In genomic region chr2:218648473-218649100, GRCh38 we compare ENCODE assay signal across 8 cellular contexts. TPM values are rescaled to one million over a fixed set of nuclear protein-coding genes. Genes with fewer than 3 reads are reported as not detected.
DNase-seq lines count a peak whose midpoint lies in the region; ATAC-seq, FAIRE-seq and TF ChIP-seq lines count a peak whose summit lies in the region.

No MANE protein-coding gene starts in this region.

- H3K9me3 ChIP-seq in SJSA1 (replicated peaks) (no peaks in the 10 kb centered on the region), heart left ventricle (no peaks in the 10 kb centered on the region)

- H3K36me3 ChIP-seq in SJSA1 (peaks cover 95% of the 10 kb centered on the region), heart left ventricle (peaks cover 0 to 100% (median 97%) of the 10 kb centered on the region in 9 donors)

- intact Hi-C loops in heart left ventricle (cut with DNase I): loop anchor here in 8 of 10 donors (2.0 to 10.0 kb wide), 7 partner anchors 51 to 374 kb away; partner anchors contain the start of genes CNOT9 (in 2 of the 8), USP37 (in 2 of the 8), AAMP (in 1 of the 8) and PNKD (in 1 of the 8)

- TF ChIP-seq CTCF in heart left ventricle (IDR thresholded peaks at IDR 0.05): peak; percentile 62 to 82 (median 74)

- no peak overlapping the region for H3K27ac ChIP-seq in SJSA1
- H3K27ac ChIP-seq in heart left ventricle: no peak overlapping the region

- H3K27me3 Mint-ChIP-seq in activated naive CD8-positive, alpha-beta T cell treated with anti-CD3 and anti-CD28 coated beads, Interleukin-2, amount 10 ng/mL, durations not matched to agents 7 days and 5 days: no peaks in the 10 kb centered on the region

- H3K4me3 ChIP-seq in SJSA1: no peak overlapping the region
- no peak overlapping the region for H3K4me3 ChIP-seq in heart left ventricle

- peaks cover 8% of the 10 kb centered on the region for H3K36me3 Mint-ChIP-seq in activated naive CD8-positive, alpha-beta T cell treated with anti-CD3 and anti-CD28 coated beads, Interleukin-2, amount 10 ng/mL, durations not matched to agents 7 days and 5 days

- H3K27me3 ChIP-seq in SJSA1 (replicated peaks): no peaks in the 10 kb centered on the region
- H3K27me3 ChIP-seq in heart left ventricle: no peaks in the 10 kb centered on the region

- peak; percentile 84 for ATAC-seq in activated naive CD8-positive, alpha-beta T cell treated with anti-CD3 and anti-CD28 coated beads, Interleukin-2, amount 10 ng/mL, durations not matched to agents 7 days and 5 days (ENCODE audit: low read depth)
- ATAC-seq in heart left ventricle (peak; percentile 15 to 73 (median 69)), HG03175 (IDR thresholded peaks at IDR 0.05; ENCODE audit: unreplicated experiment) (no peak)

- H3K4me1 ChIP-seq in SJSA1 (replicated peaks) (no peaks in the 10 kb centered on the region), heart left ventricle (peaks cover 0 to 7% (median 0%) of the 10 kb centered on the region in 12 donors)

- no peaks in the 10 kb centered on the region for H3K9me3 Mint-ChIP-seq in activated naive CD8-positive, alpha-beta T cell treated with anti-CD3 and anti-CD28 coated beads, Interleukin-2, amount 10 ng/mL, durations not matched to agents 7 days and 5 days

- POLR2A ChIA-PET in activated naive CD8-positive, alpha-beta T cell treated with anti-CD3 and anti-CD28 coated beads, Interleukin-2, amount 10 ng/mL, durations not matched to agents 7 days and 5 days (lab: Charles Lee): interaction anchor here (0.7 kb wide), 1 partner anchor 200 kb away, joined by 3 read pairs; no protein-coding TSS in a partner anchor

- 77 to 82% (median 77%) methylated on average over 14 of the region's 14 CpGs for WGBS in heart left ventricle, 4 donors

- H3K4me1 Mint-ChIP-seq in activated naive CD8-positive, alpha-beta T cell treated with anti-CD3 and anti-CD28 coated beads, Interleukin-2, amount 10 ng/mL, durations not matched to agents 7 days and 5 days: peaks cover 7% of the 10 kb centered on the region

- TF ChIP-seq POLR2A in heart left ventricle (IDR thresholded peaks at IDR 0.05): no peak

- no peak overlapping the region for H3K27ac Mint-ChIP-seq in activated naive CD8-positive, alpha-beta T cell treated with anti-CD3 and anti-CD28 coated beads, Interleukin-2, amount 10 ng/mL, durations not matched to agents 7 days and 5 days

- DNase-seq in GM03348 (ENCODE audit: low spot score) (peak; percentile 80), HTR-8/SVneo (ENCODE audit: insufficient read length, low spot score) (peak; percentile 64), SJSA1 (ENCODE audit: low read depth in 1 of 2, low spot score in 2 of 2) (peak; percentile 42 to 63), heart left ventricle (peak in 1 of 5 donors; percentile 44), pulmonary artery endothelial cell (ENCODE audit: low read depth, low spot score) (peak; percentile 37), GOT3 (lab: John Stamatoyannopoulos, UW) (no peak)
- peak; percentile 57 for DNase-seq in activated naive CD8-positive, alpha-beta T cell treated with anti-CD3 and anti-CD28 coated beads, Interleukin-2, amount 10 ng/mL, durations not matched to agents 7 days and 5 days

- H3K4me3 Mint-ChIP-seq in activated naive CD8-positive, alpha-beta T cell treated with anti-CD3 and anti-CD28 coated beads, Interleukin-2, amount 10 ng/mL, durations not matched to agents 7 days and 5 days: no peak overlapping the region

- FAIRE-seq in HTR-8/SVneo (lab: Jason Lieb, UNC): peak; percentile 65

RNA-seq across cellular contexts. Expression of gene ZNF142, which starts 10.8 kb away (rescaled TPM):
- total RNA-seq in SJSA1 (2014; rRNA removed; shearing (Covaris generic)): 6.9 and 7.2 TPM in 2 replicates
- total RNA-seq in activated naive CD8-positive, alpha-beta T cell treated with anti-CD3 and anti-CD28 coated beads, Interleukin-2, amount 10 ng/mL, durations not matched to agents 7 days and 5 days: 10 to 100 TPM; 48.6 TPM
- 10 to 100 TPM; 18.1 to 46.0 (median 21.8) TPM for total RNA-seq in heart left ventricle
- 10 to 100 TPM; 10.4 to 12.6 TPM for polyA plus RNA-seq in heart left ventricle
- 7.5 and 11.7 TPM in 2 replicates for total RNA-seq in pulmonary artery endothelial cell

RNA-seq across cellular contexts. Expression of gene BCS1L, which starts 10.9 kb away (rescaled TPM):
- total RNA-seq in SJSA1 (2014; rRNA removed; shearing (Covaris generic)): 35.8 and 45.0 TPM in 2 replicates
- total RNA-seq in activated naive CD8-positive, alpha-beta T cell treated with anti-CD3 and anti-CD28 coated beads, Interleukin-2, amount 10 ng/mL, durations not matched to agents 7 days and 5 days: 10 to 100 TPM; 46.7 to 49.3 TPM
- total RNA-seq in heart left ventricle: 10 to 100 TPM; 27.3 to 53.2 (median 43.7) TPM
- 10 to 100 TPM; 43.3 to 54.7 TPM for polyA plus RNA-seq in heart left ventricle
- total RNA-seq in pulmonary artery endothelial cell: 33.9 and 57.8 TPM in 2 replicates

RNA-seq across cellular contexts. Expression of gene RNF25, which starts 23.2 kb away (rescaled TPM):
- total RNA-seq in SJSA1 (2014; rRNA removed; shearing (Covaris generic)): 29.8 and 40.5 TPM in 2 replicates
- 10 to 100 TPM; 21.9 to 30.9 TPM for total RNA-seq in activated naive CD8-positive, alpha-beta T cell treated with anti-CD3 and anti-CD28 coated beads, Interleukin-2, amount 10 ng/mL, durations not matched to agents 7 days and 5 days
- total RNA-seq in heart left ventricle (10 to 100 TPM in 8 of 9 donors, 1 to 10 TPM in 1; 9.7 to 23.8 (median 15.0) TPM), pulmonary artery endothelial cell (31.6 and 43.2 TPM in 2 replicates)
- polyA plus RNA-seq in heart left ventricle: 10 to 100 TPM; 21.0 to 24.0 TPM

RNA-seq across cellular contexts. Expression of gene STK36, which starts 23.3 kb away (rescaled TPM):
- 7.9 and 8.5 TPM in 2 replicates for total RNA-seq in SJSA1 (2014; rRNA removed; shearing (Covaris generic))
- total RNA-seq in activated naive CD8-positive, alpha-beta T cell treated with anti-CD3 and anti-CD28 coated beads, Interleukin-2, amount 10 ng/mL, durations not matched to agents 7 days and 5 days: 10 to 100 TPM; 19.9 to 20.1 TPM
- total RNA-seq in heart left ventricle (10 to 100 TPM in 3 of 9 donors, 1 to 10 TPM in 6; 4.7 to 16.2 (median 7.9) TPM), pulmonary artery endothelial cell (11.5 and 15.8 TPM in 2 replicates)
- 1 to 10 TPM; 6.9 to 8.0 TPM for polyA plus RNA-seq in heart left ventricle

RNA-seq across cellular contexts. Expression of gene PLCD4, which starts 40.9 kb away (rescaled TPM):
- total RNA-seq in SJSA1 (2014; rRNA removed; shearing (Covaris generic)): not detected in 2 replicates
- under 1 TPM; 0.54 to 0.64 TPM for total RNA-seq in activated naive CD8-positive, alpha-beta T cell treated with anti-CD3 and anti-CD28 coated beads, Interleukin-2, amount 10 ng/mL, durations not matched to agents 7 days and 5 days
- 1 to 10 TPM in 4 of 9 donors, under 1 TPM in 5; 0.14 to 1.9 (median 0.67) TPM for total RNA-seq in heart left ventricle
- under 1 TPM; 0.11 to 0.34 TPM for polyA plus RNA-seq in heart left ventricle
- 1.6 and 3.0 TPM in 2 replicates for total RNA-seq in pulmonary artery endothelial cell
